Comparison of ENCODE assay signal across 9 cellular contexts in genomic region chr11:114398303-114398920, GRCh38. TPM values are rescaled to one million over a fixed set of nuclear protein-coding genes. Genes with fewer than 3 reads are reported as not detected.
DNase-seq lines count a peak whose midpoint lies in the region; ATAC-seq and TF ChIP-seq lines count a peak whose summit lies in the region.
"Had no signal": no experiment of that assay in that cellular context is flagged by ENCODE, and none has a peak within 500 bp of the region (broad histone marks: within the 10 kb centered on the region; RNA-seq: fewer than 3 reads in every experiment).

No MANE protein-coding gene starts in this region.

- H3K27me3 ChIP-seq in gastroesophageal sphincter: no peaks in the 10 kb centered on the region

- peaks cover 32% of the 10 kb centered on the region for H3K4me1 Mint-ChIP-seq in activated CD8-positive, alpha-beta memory T cell treated with anti-CD3 and anti-CD28 coated beads, Interleukin-2, amount 10 ng/mL, durations not matched to agents 7 days and 5 days
- peaks cover 28% of the 10 kb centered on the region for H3K4me1 Mint-ChIP-seq in T-helper 17 cell
- peaks cover 35% of the 10 kb centered on the region for H3K4me1 Mint-ChIP-seq in stimulated activated memory B cell treated with anti-CD40 and anti-IgM and Interleukin-4, amounts not matched to agents 10 μg/mL and 1 μg/mL and 100 μg/mL, for 72 hours

- TF ChIP-seq POLR2A in gastroesophageal sphincter (IDR thresholded peaks at IDR 0.05): no peak

- H3K4me3 Mint-ChIP-seq in activated CD8-positive, alpha-beta memory T cell treated with anti-CD3 and anti-CD28 coated beads, Interleukin-2, amount 10 ng/mL, durations not matched to agents 7 days and 5 days: peak overlapping the region; percentile 94
- H3K4me3 Mint-ChIP-seq in T-helper 17 cell: no peak overlapping the region
- peak overlapping the region; percentile 87 for H3K4me3 Mint-ChIP-seq in stimulated activated memory B cell treated with anti-CD40 and anti-IgM and Interleukin-4, amounts not matched to agents 10 μg/mL and 1 μg/mL and 100 μg/mL, for 72 hours

- CTCF ChIA-PET in activated CD8-positive, alpha-beta memory T cell treated with anti-CD3 and anti-CD28 coated beads, Interleukin-2, amount 10 ng/mL, durations not matched to agents 7 days and 5 days (lab: Charles Lee): no interaction called here

- TF ChIP-seq CTCF in gastroesophageal sphincter (IDR thresholded peaks at IDR 0.05): no peak

- H3K9me3 ChIP-seq in T-helper 17 cell (ENCODE audit: control insufficient read depth, low read length, poor library complexity, severe bottlenecking) (no peaks in the 10 kb centered on the region), gastroesophageal sphincter (no peaks in the 10 kb centered on the region)

- no peaks in the 10 kb centered on the region for H3K9me3 Mint-ChIP-seq in activated CD8-positive, alpha-beta memory T cell treated with anti-CD3 and anti-CD28 coated beads, Interleukin-2, amount 10 ng/mL, durations not matched to agents 7 days and 5 days (ENCODE audit: low read depth)
- H3K9me3 Mint-ChIP-seq in stimulated activated memory B cell treated with anti-CD40 and anti-IgM and Interleukin-4, amounts not matched to agents 10 μg/mL and 1 μg/mL and 100 μg/mL, for 72 hours: no peaks in the 10 kb centered on the region

- 44 to 54% methylated on average over 4 of the region's 4 CpGs for WGBS in gastroesophageal sphincter (ENCODE audit: low coverage in 1 of 2), 2 donors

- no peak for DNase-seq in activated CD8-positive, alpha-beta memory T cell treated with anti-CD3 and anti-CD28 coated beads, Interleukin-2, amount 10 ng/mL, durations not matched to agents 7 days and 5 days
- no peak for DNase-seq in activated CD8-positive, alpha-beta memory T cell treated with anti-CD3 and anti-CD28 coated beads, Interleukin-2, amount 50 U/mL, for 4 hours
- no peak for DNase-seq in T-helper 17 cell
- DNase-seq in COLO829 (ENCODE audit: low spot score): no peak
- DNase-seq in NCI-H1048 (lab: John Stamatoyannopoulos, UW): no peak
- no peak for DNase-seq in activated CD8-positive, alpha-beta memory T cell treated with anti-CD3 and anti-CD28 coated beads for 24 hours
- DNase-seq: central memory CD4-positive, alpha-beta T cell had no signal

- no peaks in the 10 kb centered on the region for H3K36me3 ChIP-seq in gastroesophageal sphincter

- no peak for ATAC-seq in activated CD8-positive, alpha-beta memory T cell treated with anti-CD3 and anti-CD28 coated beads, Interleukin-2, amount 10 ng/mL, durations not matched to agents 7 days and 5 days
- ATAC-seq in T-helper 17 cell (no peak), gastroesophageal sphincter (no peak)
- ATAC-seq in stimulated activated memory B cell treated with anti-CD40 and anti-IgM and Interleukin-4, amounts not matched to agents 10 μg/mL and 1 μg/mL and 100 μg/mL, for 72 hours: no peak

- peak overlapping the region; percentile 42 for H3K27ac Mint-ChIP-seq in activated CD8-positive, alpha-beta memory T cell treated with anti-CD3 and anti-CD28 coated beads, Interleukin-2, amount 10 ng/mL, durations not matched to agents 7 days and 5 days
- H3K27ac Mint-ChIP-seq in T-helper 17 cell: peak overlapping the region; percentile 98
- H3K27ac Mint-ChIP-seq in stimulated activated memory B cell treated with anti-CD40 and anti-IgM and Interleukin-4, amounts not matched to agents 10 μg/mL and 1 μg/mL and 100 μg/mL, for 72 hours: no peak overlapping the region

- H3K27ac ChIP-seq in gastroesophageal sphincter: peak overlapping the region in 3 of 4 donors; percentile 96 to 97 (median 97)

- H3K36me3 Mint-ChIP-seq in activated CD8-positive, alpha-beta memory T cell treated with anti-CD3 and anti-CD28 coated beads, Interleukin-2, amount 10 ng/mL, durations not matched to agents 7 days and 5 days: peaks cover 32% of the 10 kb centered on the region
- peaks cover 5% of the 10 kb centered on the region for H3K36me3 Mint-ChIP-seq in T-helper 17 cell (ENCODE audit: low read depth)
- H3K36me3 Mint-ChIP-seq in stimulated activated memory B cell treated with anti-CD40 and anti-IgM and Interleukin-4, amounts not matched to agents 10 μg/mL and 1 μg/mL and 100 μg/mL, for 72 hours: peaks cover 5% of the 10 kb centered on the region

- peaks cover 3 to 42% (median 4%) of the 10 kb centered on the region in 3 donors for H3K4me1 ChIP-seq in gastroesophageal sphincter

- H3K27me3 Mint-ChIP-seq in activated CD8-positive, alpha-beta memory T cell treated with anti-CD3 and anti-CD28 coated beads, Interleukin-2, amount 10 ng/mL, durations not matched to agents 7 days and 5 days: no peaks in the 10 kb centered on the region
- H3K27me3 Mint-ChIP-seq in T-helper 17 cell: no peaks in the 10 kb centered on the region
- H3K27me3 Mint-ChIP-seq in stimulated activated memory B cell treated with anti-CD40 and anti-IgM and Interleukin-4, amounts not matched to agents 10 μg/mL and 1 μg/mL and 100 μg/mL, for 72 hours: no peaks in the 10 kb centered on the region

- no peak for TF ChIP-seq EP300 in gastroesophageal sphincter (IDR thresholded peaks at IDR 0.05)

- H3K4me3 ChIP-seq in gastroesophageal sphincter: no peak overlapping the region

RNA-seq across cellular contexts. Expression of gene C11orf71, which starts 1.9 kb away (rescaled TPM):
- 10 to 100 TPM in 1 of 2 experiments, 1 to 10 TPM in 1; 5.3 to 14.0 TPM for total RNA-seq in activated CD8-positive, alpha-beta memory T cell treated with anti-CD3 and anti-CD28 coated beads, Interleukin-2, amount 10 ng/mL, durations not matched to agents 7 days and 5 days
- total RNA-seq in T-helper 17 cell: 1 to 10 TPM; 9.4 to 9.8 TPM
- total RNA-seq in gastroesophageal sphincter: 10 to 100 TPM in 1 of 4 donors, 1 to 10 TPM in 3; 4.5 to 12.8 (median 5.3) TPM

RNA-seq across cellular contexts. Expression of gene RBM7, which starts 2.1 kb away (rescaled TPM):
- total RNA-seq in activated CD8-positive, alpha-beta memory T cell treated with anti-CD3 and anti-CD28 coated beads, Interleukin-2, amount 10 ng/mL, durations not matched to agents 7 days and 5 days: 10 to 100 TPM; 32.8 to 38.0 TPM
- total RNA-seq in T-helper 17 cell (10 to 100 TPM; 57.8 to 59.2 TPM), gastroesophageal sphincter (10 to 100 TPM; 16.0 to 31.7 (median 19.2) TPM)

RNA-seq across cellular contexts. Expression of gene REXO2, which starts 40.9 kb away (rescaled TPM):
- 10 to 100 TPM; 55.5 to 73.2 TPM for total RNA-seq in activated CD8-positive, alpha-beta memory T cell treated with anti-CD3 and anti-CD28 coated beads, Interleukin-2, amount 10 ng/mL, durations not matched to agents 7 days and 5 days
- total RNA-seq in T-helper 17 cell (10 to 100 TPM; 30.1 to 38.9 TPM), gastroesophageal sphincter (100 to 1,000 TPM in 3 of 4 donors, 10 to 100 TPM in 1; 97.8 to 177 (median 119) TPM)
